Comparison of ENCODE assay signal across 8 cellular contexts in the genomic region with DNA sequence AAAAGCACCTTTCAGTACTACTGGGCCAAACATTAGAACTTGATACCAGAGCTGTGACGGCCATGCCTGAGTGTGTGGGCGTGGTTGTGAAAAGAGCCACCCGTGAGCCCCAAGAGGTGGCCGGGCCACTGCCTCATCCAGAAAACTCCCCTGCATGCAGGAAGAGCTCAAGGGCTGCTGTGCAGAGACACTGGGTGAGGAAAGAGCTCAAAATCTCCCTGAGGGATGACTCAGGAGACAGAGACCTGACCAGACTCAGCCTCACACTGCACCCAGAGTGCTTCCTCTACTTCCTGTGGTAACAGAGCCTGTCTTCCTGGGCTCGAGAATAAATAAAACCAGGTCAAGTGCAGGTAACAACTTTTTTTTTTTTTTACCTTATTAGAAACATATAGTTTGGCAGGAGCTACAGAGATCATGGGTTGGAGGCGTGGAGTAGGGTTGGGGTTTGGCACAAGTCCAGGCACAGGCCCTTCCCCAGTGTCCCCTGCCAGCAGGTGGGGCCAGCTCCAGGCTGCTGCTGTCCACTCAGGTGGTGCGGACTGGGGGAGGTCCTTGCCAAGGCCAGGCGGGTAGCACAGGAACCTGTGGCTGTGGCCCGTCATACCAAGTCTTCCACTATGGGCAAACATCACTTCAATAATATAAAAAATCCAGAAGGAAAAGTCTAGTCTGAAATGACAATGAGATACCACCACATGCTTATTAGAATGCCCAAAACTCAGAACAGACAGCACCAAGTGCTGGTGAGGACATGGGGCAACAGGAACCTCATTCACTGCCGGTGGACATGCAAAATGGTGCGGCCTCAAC. TPM values are rescaled to one million over a fixed set of nuclear protein-coding genes. Genes with fewer than 3 reads are reported as not detected.
DNase-seq lines count a peak whose midpoint lies in the region; TF ChIP-seq lines count a peak whose summit lies in the region.

No MANE protein-coding gene starts in this region.

- peak overlapping the region; percentile 75 for H3K27ac Mint-ChIP-seq in endodermal cell

- H3K4me3 ChIP-seq in endodermal cell (ENCODE audit: low read length) (no peak overlapping the region), coronary artery (no peak overlapping the region)

- no peaks in the 10 kb centered on the region for H3K36me3 ChIP-seq in endodermal cell (ENCODE audit: control insufficient read depth, insufficient read depth, low read length)

- DNase-seq in EH (ENCODE audit: low read depth), result peak; percentile 86
- DNase-seq in LHCN-M2 (ENCODE audit: low read depth), result peak; percentile 52
- peak; percentile 60 for DNase-seq in activated CD4-positive, alpha-beta T cell treated with anti-CD3 and anti-CD28 coated beads, Interleukin-2, amount 50 U/mL, for 1 hour
- DNase-seq in endodermal cell, result no peak
- DNase-seq in stimulated activated CD4-positive, alpha-beta T cell treated with anti-CD3 and anti-CD28 coated beads, Interleukin-12 subunit alpha, Interleukin-12 subunit beta, amount 100 ng/mL, for 4 hours, result peak; percentile 26
- no peak for DNase-seq in cortex of kidney (lab: John Stamatoyannopoulos, UW)
- DNase-seq in coronary artery (ENCODE audit: low spot score), result no peak
- no peak for DNase-seq in effector CD8-positive, alpha-beta T cell (lab: John Stamatoyannopoulos, UW)

- H3K4me1 ChIP-seq in endodermal cell (ENCODE audit: control insufficient read depth, insufficient read depth, low read length), result no peaks in the 10 kb centered on the region

- peaks cover 11% of the 10 kb centered on the region for H3K4me1 Mint-ChIP-seq in endodermal cell

- H3K9ac ChIP-seq in endodermal cell (ENCODE audit: extremely low read depth, low read length, poor library complexity, severe bottlenecking), result no peak overlapping the region

- no peaks in the 10 kb centered on the region for H3K27me3 ChIP-seq in endodermal cell (ENCODE audit: control insufficient read depth, insufficient read depth, low read length, poor library complexity, severe bottlenecking)

- H3K9me3 ChIP-seq in endodermal cell (ENCODE audit: control insufficient read depth, low read length), result no peaks in the 10 kb centered on the region

- H3K27me3 Mint-ChIP-seq in endodermal cell (ENCODE audit: insufficient read depth), result no peaks in the 10 kb centered on the region

- WGBS in endodermal cell (ENCODE audit: insufficient coverage in 1 of 2, insufficient read length in 1 of 2), 2 experiments, result 84 to 86% methylated on average over 7 to 11 of the region's 11 CpGs

- peaks cover 1% of the 10 kb centered on the region for H3K9me3 Mint-ChIP-seq in endodermal cell

- H3K36me3 Mint-ChIP-seq in endodermal cell (ENCODE audit: low read depth), result peaks cover 2% of the 10 kb centered on the region

- TF ChIP-seq CTCF in endodermal cell (conservative IDR thresholded peaks at IDR 0.05), result no peak
- TF ChIP-seq CTCF in coronary artery (IDR thresholded peaks at IDR 0.05), result no peak

- no peak overlapping the region for H3K27ac ChIP-seq in endodermal cell (ENCODE audit: low read depth, low read length)
- H3K27ac ChIP-seq in coronary artery, result peak overlapping the region in 1 of 2 donors; percentile 23

- no peak overlapping the region for H3K4me3 Mint-ChIP-seq in endodermal cell

RNA-seq across cellular contexts. Expression of gene ELL, which starts 25.5 kb away (rescaled TPM):
- total RNA-seq in LHCN-M2 (2014; rRNA removed), result 10.5 and 10.8 TPM in 2 replicates
- 5.9 TPM for polyA plus RNA-seq in LHCN-M2 (2012)
- 10 to 100 TPM; 10.9 to 15.4 TPM for total RNA-seq in endodermal cell
- 7.1 TPM for polyA plus RNA-seq in endodermal cell (2013, experiment 1 of 2)
- polyA plus RNA-seq in endodermal cell (2013, experiment 2 of 2), result 6.6 TPM

RNA-seq across cellular contexts. Expression of gene FKBP8, which starts 47.0 kb away (rescaled TPM):
- total RNA-seq in LHCN-M2 (2014; rRNA removed) (374 and 409 TPM in 2 replicates), endodermal cell (100 to 1,000 TPM; 277 to 336 TPM)
- 301 TPM for polyA plus RNA-seq in LHCN-M2 (2012)
- polyA plus RNA-seq in endodermal cell (2013, experiment 1 of 2), result 178 TPM
- 167 TPM for polyA plus RNA-seq in endodermal cell (2013, experiment 2 of 2)

RNA-seq across cellular contexts. Expression of gene ISYNA1, which starts 58.4 kb away (rescaled TPM):
- total RNA-seq in LHCN-M2 (2014; rRNA removed) (0.83 and 0.86 TPM in 2 replicates), endodermal cell (100 to 1,000 TPM; 156 to 212 TPM)
- 1.8 TPM for polyA plus RNA-seq in LHCN-M2 (2012)
- polyA plus RNA-seq in endodermal cell (2013, experiment 1 of 2), result 502 TPM
- 458 TPM for polyA plus RNA-seq in endodermal cell (2013, experiment 2 of 2)

Comparison
In these comparisons a context has a peak if more than half of its experiments do, and no peak if none do; other contexts are left out.
1. DNase-seq: peak in EH (single experiment), LHCN-M2 (single experiment), activated CD4-positive, alpha-beta T cell treated with anti-CD3 and anti-CD28 coated beads, Interleukin-2, amount 50 U/mL, for 1 hour (single experiment) and stimulated activated CD4-positive, alpha-beta T cell treated with anti-CD3 and anti-CD28 coated beads, Interleukin-12 subunit alpha, Interleukin-12 subunit beta, amount 100 ng/mL, for 4 hours (single experiment); none in endodermal cell (single experiment), cortex of kidney (single experiment), coronary artery (single experiment) and effector CD8-positive, alpha-beta T cell (single experiment).
2. RNA of gene ISYNA1, which starts 58.4 kb away (total RNA-seq): 156 to 212 TPM in endodermal cell; 0.83 to 0.86 TPM in LHCN-M2; every median in the first group is over 10 times any median in the second.